In the genomic region with DNA sequence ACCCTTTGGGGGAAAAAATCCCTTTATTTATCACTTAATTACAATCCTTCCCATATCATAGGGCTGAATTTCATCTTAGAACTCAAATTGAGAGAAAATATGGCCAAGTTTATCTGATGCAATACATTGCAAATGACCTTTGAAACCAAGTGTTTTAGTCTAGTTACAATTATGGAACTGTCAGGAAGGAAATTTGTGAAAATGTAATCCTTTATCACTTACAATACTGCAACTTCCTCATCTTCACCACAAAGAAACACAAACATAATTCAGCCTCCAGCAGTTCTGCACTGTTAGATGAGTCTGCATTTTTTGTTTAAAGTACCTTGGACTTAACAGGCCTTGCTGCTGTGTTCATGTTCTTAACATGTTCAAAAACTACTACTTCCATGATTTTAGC, we compare ENCODE assay signal across 9 cellular contexts. TPM values are rescaled to one million over a fixed set of nuclear protein-coding genes. Genes with fewer than 3 reads are reported as not detected.
A peak's percentile ranks its signal among the peaks of the same experiment; 100 is the strongest.
DNase-seq lines count a peak whose midpoint lies in the region; TF ChIP-seq lines count a peak whose summit lies in the region.
"Had no signal": no experiment of that assay in that cellular context is flagged by ENCODE, and none has a peak within 500 bp of the region (broad histone marks: within the 10 kb centered on the region; RNA-seq: fewer than 3 reads in every experiment).

No MANE protein-coding gene starts in this region.

- H3K4me1 Mint-ChIP-seq in MCF 10A (ENCODE audit: insufficient read depth, unreplicated experiment) (peaks cover 29% of the 10 kb centered on the region), type B pancreatic cell (ENCODE audit: unreplicated experiment) (peaks cover 17% of the 10 kb centered on the region)

- H3K36me3 ChIP-seq in breast epithelium: no peaks in the 10 kb centered on the region
- no peaks in the 10 kb centered on the region for H3K36me3 ChIP-seq in suprapubic skin

- CTCF ChIA-PET in MCF 10A (lab: Yijun Ruan, JAX): interaction anchor here (1.2 kb wide), 1 partner anchor 106 kb away, joined by 3 read pairs; no protein-coding TSS in a partner anchor

- TF ChIP-seq CTCF in MCF 10A (IDR thresholded peaks at IDR 0.05; ENCODE audit: unreplicated experiment) (no peak), breast epithelium (IDR thresholded peaks at IDR 0.05) (no peak), type B pancreatic cell (conservative IDR thresholded peaks at IDR 0.05) (no peak), suprapubic skin (IDR thresholded peaks at IDR 0.05) (no peak)

- H3K9me3 Mint-ChIP-seq in MCF 10A (ENCODE audit: unreplicated experiment) (no peaks in the 10 kb centered on the region), type B pancreatic cell (no peaks in the 10 kb centered on the region)

- H3K36me3 Mint-ChIP-seq in MCF 10A (ENCODE audit: insufficient read depth, unreplicated experiment): no peaks in the 10 kb centered on the region
- H3K36me3 Mint-ChIP-seq in type B pancreatic cell: peaks cover 4% of the 10 kb centered on the region

- POLR2A ChIA-PET in MCF 10A (lab: Yijun Ruan, JAX): interaction anchor here (0.6 to 2.3 kb wide), 2 partner anchors 13 to 85 kb away, joined by 3 to 13 read pairs; a partner anchor contains a TSS

- no peak overlapping the region for H3K27ac ChIP-seq in breast epithelium
- peak overlapping the region; percentile 60 for H3K27ac ChIP-seq in epithelial cell of prostate
- no peak overlapping the region for H3K27ac ChIP-seq in suprapubic skin

- peak; percentile 10 for DNase-seq in MCF 10A (ENCODE audit: unreplicated experiment)
- no peak for DNase-seq in breast epithelium (ENCODE audit: low spot score in 2 of 2)
- DNase-seq in RKO (ENCODE audit: low spot score): peak; percentile 13
- no peak for DNase-seq in epithelial cell of prostate (ENCODE audit: low read depth, low spot score)
- DNase-seq in type B pancreatic cell (ENCODE audit: extremely low spot score, unreplicated experiment): no peak
- no peak for DNase-seq in stimulated activated CD4-positive, alpha-beta T cell treated with anti-CD3 and anti-CD28 coated beads, Interleukin-15, amount 100 ng/mL, for 24 hours
- DNase-seq in suprapubic skin (ENCODE audit: low spot score in 2 of 2): no peak
- DNase-seq in NCI-H82 (lab: John Stamatoyannopoulos, UW): no peak

- no peaks in the 10 kb centered on the region for H3K27me3 ChIP-seq in breast epithelium
- H3K27me3 ChIP-seq in suprapubic skin: no peaks in the 10 kb centered on the region

- TF ChIP-seq EP300 in suprapubic skin (IDR thresholded peaks at IDR 0.05): no peak

- TF ChIP-seq POLR2A in breast epithelium (IDR thresholded peaks at IDR 0.05): no peak
- TF ChIP-seq POLR2A in suprapubic skin (IDR thresholded peaks at IDR 0.05): no peak

- H3K27me3 Mint-ChIP-seq in MCF 10A (ENCODE audit: insufficient read depth, unreplicated experiment) (no peaks in the 10 kb centered on the region), type B pancreatic cell (no peaks in the 10 kb centered on the region)

- H3K9me3 ChIP-seq in breast epithelium (no peaks in the 10 kb centered on the region), suprapubic skin (no peaks in the 10 kb centered on the region)

- no TSS peak for BruUV-seq in MCF 10A (replicated peaks; lab: Mats Ljungman, UMichigan)

- H3K4me3 ChIP-seq in breast epithelium (no peak overlapping the region), suprapubic skin (no peak overlapping the region)
- H3K4me3 ChIP-seq: lung had no signal

- H3K27ac Mint-ChIP-seq in MCF 10A (ENCODE audit: low read depth, unreplicated experiment): peak overlapping the region; percentile 85
- H3K27ac Mint-ChIP-seq in type B pancreatic cell: peak overlapping the region; percentile 29

- H3K4me3 Mint-ChIP-seq in MCF 10A (ENCODE audit: unreplicated experiment) (peak overlapping the region; percentile 25), type B pancreatic cell (no peak overlapping the region)

- H3K4me1 ChIP-seq in breast epithelium (no peaks in the 10 kb centered on the region), suprapubic skin (peaks cover 36% of the 10 kb centered on the region)

- intact Hi-C loops in MCF 10A (cut with micrococcal nuclease): no loop called here
- intact Hi-C loops in breast epithelium (cut with DNase I; ENCODE audit: low total_unique reads): no loop called here

RNA-seq across cellular contexts. Expression of a gene that starts 4.6 kb away (rescaled TPM):
- total RNA-seq in MCF 10A (2022) (30.4 and 50.1 TPM in 2 replicates), breast epithelium (10 to 100 TPM; 65.9 to 82.8 (median 74.9) TPM), type B pancreatic cell (ENCODE audit: low replicate concordance) (26.5 and 31.0 TPM in 2 replicates), suprapubic skin (10 to 100 TPM; 23.6 to 35.8 (median 26.4) TPM)

RNA-seq across cellular contexts. Expression of a gene that starts 4.8 kb away (rescaled TPM):
- 3.5 and 5.0 TPM in 2 replicates for total RNA-seq in MCF 10A (2022)
- total RNA-seq in breast epithelium: 1 to 10 TPM; 1.6 to 4.3 (median 2.6) TPM
- 2.1 and 2.3 TPM in 2 replicates for total RNA-seq in type B pancreatic cell (ENCODE audit: low replicate concordance)
- 1 to 10 TPM in 3 of 4 donors, not detected in 1; 1.5 to 3.6 (median 2.6) TPM for total RNA-seq in suprapubic skin

Comparison
In these comparisons a context has a peak if more than half of its experiments do, and no peak if none do; other contexts are left out.
1. DNase-seq: peak in MCF 10A (single experiment) and RKO (single experiment); none in breast epithelium (0 of 2), epithelial cell of prostate (single experiment), type B pancreatic cell (single experiment), stimulated activated CD4-positive, alpha-beta T cell treated with anti-CD3 and anti-CD28 coated beads, Interleukin-15, amount 100 ng/mL, for 24 hours (single experiment), suprapubic skin (0 of 2) and NCI-H82 (single experiment).